Comparison of ENCODE assay signal across 2 cellular contexts in genomic region chr16:10951016-10951415, GRCh38.
TF ChIP-seq lines count a peak whose summit lies in the region.

No MANE protein-coding gene starts in this region.

TF ChIP-seq in SK-N-SH treated with all-trans-retinoic acid at 6 μM for 48 hours, 23 proteins besides CTCF, POLR2A, EP300 and RAD21:
- TF ChIP-seq ZNF565 (CRISPR knock-in tag; conservative IDR thresholded peaks at IDR 0.05; ENCODE audit: low read depth) (no peak), ZNF8 (CRISPR knock-in tag; IDR thresholded peaks at IDR 0.05) (no peak), ZFP30 (CRISPR knock-in tag; IDR thresholded peaks at IDR 0.05) (no peak), ZFP3 (CRISPR knock-in tag; IDR thresholded peaks at IDR 0.05) (no peak), CSRNP3 (CRISPR knock-in tag; IDR thresholded peaks at IDR 0.05) (no peak), POU6F1 (CRISPR knock-in tag; IDR thresholded peaks at IDR 0.05; ENCODE audit: borderline replicate concordance, low read depth) (no peak), PPARA (CRISPR knock-in tag; IDR thresholded peaks at IDR 0.05; ENCODE audit: borderline replicate concordance) (no peak), PATZ1 (CRISPR knock-in tag; IDR thresholded peaks at IDR 0.05; ENCODE audit: borderline replicate concordance) (no peak), TCF4 (CRISPR knock-in tag; IDR thresholded peaks at IDR 0.05; ENCODE audit: borderline replicate concordance) (no peak), OSR1 (CRISPR knock-in tag; IDR thresholded peaks at IDR 0.05) (no peak)

TF ChIP-seq in SK-N-SH, 30 proteins besides CTCF, POLR2A, EP300 and RAD21:
- TF ChIP-seq SMC3 (IDR thresholded peaks at IDR 0.05; ENCODE audit: low read depth, low read length) (no peak), FOSL2 (IDR thresholded peaks at IDR 0.05; ENCODE audit: borderline replicate concordance, low read depth) (no peak), SIN3A (IDR thresholded peaks at IDR 0.05; ENCODE audit: borderline replicate concordance, low read depth, low read length) (no peak), IRF3 (IDR thresholded peaks at IDR 0.05; ENCODE audit: low read depth, low read length) (no peak), ZBTB33 (IDR thresholded peaks at IDR 0.05; ENCODE audit: borderline replicate concordance, low read depth) (no peak), USF1 (IDR thresholded peaks at IDR 0.05; ENCODE audit: borderline replicate concordance, low read depth) (no peak), TAF1 (IDR thresholded peaks at IDR 0.05; ENCODE audit: borderline replicate concordance, low read depth, low read length) (no peak), MAX (IDR thresholded peaks at IDR 0.05; ENCODE audit: low read depth) (no peak), GABPA (IDR thresholded peaks at IDR 0.05; ENCODE audit: low read depth) (no peak), NRF1 (IDR thresholded peaks at IDR 0.05; ENCODE audit: low read depth, low read length) (no peak), CHD2 (IDR thresholded peaks at IDR 0.05; ENCODE audit: low read length, partially characterized antibody) (no peak), REST (IDR thresholded peaks at IDR 0.05; ENCODE audit: low read depth, low read length) (no peak), ELF1 (IDR thresholded peaks at IDR 0.05) (no peak), PBX3 (IDR thresholded peaks at IDR 0.05) (no peak), MXI1 (IDR thresholded peaks at IDR 0.05; ENCODE audit: low read depth, low read length) (no peak), FOXM1 (IDR thresholded peaks at IDR 0.05; ENCODE audit: low read depth) (no peak)
TF ChIP-seq in SK-N-SH: peak in this region for 0.
